In genomic region chr21:46115441-46116188, GRCh38 we compare ENCODE assay signal across 18 cellular contexts. TPM values are rescaled to one million over a fixed set of nuclear protein-coding genes. Genes with fewer than 3 reads are reported as not detected.
DNase-seq lines count a peak whose midpoint lies in the region; ATAC-seq and TF ChIP-seq lines count a peak whose summit lies in the region.
"Had no signal": no experiment of that assay in that cellular context is flagged by ENCODE, and none has a peak within 500 bp of the region (broad histone marks: within the 10 kb centered on the region; RNA-seq: fewer than 3 reads in every experiment).

No MANE protein-coding gene starts in this region.

- H3K4me3 ChIP-seq in SK-N-SH (ENCODE audit: low read depth in 2 of 2, low read length in 1 of 2) (no peak overlapping the region), right cardiac atrium (ENCODE audit: low read length) (no peak overlapping the region), rectal smooth muscle tissue (ENCODE audit: low read length) (no peak overlapping the region)
- H3K4me3 ChIP-seq: gastrocnemius medialis, pancreas had no signal

- no peaks in the 10 kb centered on the region for H3K9me2 ChIP-seq in SK-N-SH

- 82% methylated on average over 5 of the region's 17 CpGs for WGBS in SK-N-SH (ENCODE audit: low lambda C conversion rate)
- 93% methylated on average over 17 of the region's 17 CpGs for WGBS in right cardiac atrium

- H3K27me3 ChIP-seq in SK-N-SH (ENCODE audit: insufficient read depth) (no peaks in the 10 kb centered on the region), right cardiac atrium (ENCODE audit: control insufficient read depth, insufficient read depth) (no peaks in the 10 kb centered on the region), rectal smooth muscle tissue (ENCODE audit: control insufficient read depth, insufficient read depth, low read length) (no peaks in the 10 kb centered on the region)
- H3K27me3 ChIP-seq: gastrocnemius medialis, pancreas had no signal

- TF ChIP-seq RAD21 in SK-N-SH (IDR thresholded peaks at IDR 0.05; ENCODE audit: low read length): no peak

- DNase-seq in SK-N-SH (peak; percentile 21), D341Med (ENCODE audit: low spot score) (peak; percentile 20), right cardiac atrium (peak; percentile 13 to 46 (median 45)), retina (no peak), AML-193 (lab: John Stamatoyannopoulos, UW) (no peak)
- no peak for DNase-seq in stimulated activated naive CD4-positive, alpha-beta T cell treated with Interleukin-2 at 50 U/mL for 16 hours (lab: John Stamatoyannopoulos, UW)
- DNase-seq: activated CD4-positive, alpha-beta T cell treated with anti-CD3 and anti-CD28 coated beads, Interleukin-2, amount 10 ng/mL, durations not matched to agents 24 days and 14 days; Kasumi-1; NCI-H146; NCI-H446 treated with DMSO at 0.1 percent for 48 hours; SIG-M5; substantia nigra had no signal

- H3K4me2 ChIP-seq in SK-N-SH: no peak overlapping the region

- no peaks in the 10 kb centered on the region for H3F3A ChIP-seq in SK-N-SH (replicated peaks; ENCODE audit: insufficient read depth)

- POLR2A ChIA-PET in SK-N-SH (lab: Yijun Ruan, JAX): interaction anchor here (1.3 kb wide), 1 partner anchor 13 kb away, joined by 3 read pairs; no protein-coding TSS in a partner anchor

- peaks cover 25 to 51% of the 10 kb centered on the region in 2 experiments for H3K36me3 ChIP-seq in SK-N-SH (replicated peaks in 1 of 2; ENCODE audit: control insufficient read depth in 1 of 2, insufficient read depth in 2 of 2, low read length in 1 of 2)
- peaks cover 50% of the 10 kb centered on the region for H3K36me3 ChIP-seq in rectal smooth muscle tissue (ENCODE audit: control insufficient read depth, insufficient read depth, low read length)
- H3K36me3 ChIP-seq: pancreas had no signal

- H3K79me2 ChIP-seq in SK-N-SH (ENCODE audit: insufficient read depth): 0 out of 2 replicates have a peak, but pooled peaks cover 3% of the 10 kb centered on the region

- CTCF ChIA-PET in SK-N-SH (lab: Yijun Ruan, JAX): interaction anchor here (0.8 to 2.0 kb wide), 4 partner anchors 18 to 142 kb away, joined by 3 to 8 read pairs (median 5); partner anchors contain the start of gene COL6A2

- TF ChIP-seq CTCF in SK-N-SH (IDR thresholded peaks at IDR 0.05): no peak

- intact Hi-C loops in right cardiac atrium (cut with DNase I): loop anchor here in 1 of 4 donors (10.0 kb wide), 1 partner anchor 111 kb away; no protein-coding TSS in a partner anchor

- H3K27ac ChIP-seq in SK-N-SH (ENCODE audit: low read depth in 2 of 2, low read length in 1 of 2) (no peak overlapping the region), right cardiac atrium (ENCODE audit: low read length) (no peak overlapping the region), rectal smooth muscle tissue (ENCODE audit: low read depth, low read length) (peak overlapping the region; percentile 24)
- H3K27ac ChIP-seq: 22Rv1, gastrocnemius medialis, pancreas had no signal

- TF ChIP-seq EP300 in SK-N-SH (IDR thresholded peaks at IDR 0.05; ENCODE audit: borderline replicate concordance in 1 of 2, low read depth in 1 of 2, low read length in 1 of 2): no peak

- H3K9me3 ChIP-seq in SK-N-SH: no peaks in the 10 kb centered on the region
- no peaks in the 10 kb centered on the region for H3K9me3 ChIP-seq in right cardiac atrium (ENCODE audit: control insufficient read depth, low read length)
- H3K9me3 ChIP-seq: gastrocnemius medialis, pancreas had no signal

- no peaks in the 10 kb centered on the region; the same call in 1 of the 2 replicates for H4K20me1 ChIP-seq in SK-N-SH (ENCODE audit: insufficient read depth)

- peaks cover 0 to 7% of the 10 kb centered on the region in 2 experiments; a peak in 1 of 4 replicates for H3K4me1 ChIP-seq in SK-N-SH (ENCODE audit: control insufficient read depth in 1 of 2, insufficient read depth in 2 of 2, low read depth in 1 of 2, low read length in 1 of 2)
- no peaks in the 10 kb centered on the region for H3K4me1 ChIP-seq in right cardiac atrium (ENCODE audit: control insufficient read depth, insufficient read depth, low read length)
- peaks cover 5% of the 10 kb centered on the region for H3K4me1 ChIP-seq in rectal smooth muscle tissue (ENCODE audit: control insufficient read depth, insufficient read depth, low read length)
- H3K4me1 ChIP-seq: gastrocnemius medialis, pancreas had no signal

- ATAC-seq in SK-N-SH treated with all-trans-retinoic acid at 6 μM for 48 hours (no peak), right cardiac atrium (no peak)
- ATAC-seq: gastrocnemius medialis, pancreas had no signal

- no peak overlapping the region for H2AFZ ChIP-seq in SK-N-SH (ENCODE audit: low read depth)

- H3K9ac ChIP-seq in SK-N-SH (no peak overlapping the region), rectal smooth muscle tissue (ENCODE audit: low read length) (no peak overlapping the region)

TF ChIP-seq in SK-N-SH, 30 proteins besides CTCF, POLR2A, EP300 and RAD21:
- TF ChIP-seq, protein P1, sequence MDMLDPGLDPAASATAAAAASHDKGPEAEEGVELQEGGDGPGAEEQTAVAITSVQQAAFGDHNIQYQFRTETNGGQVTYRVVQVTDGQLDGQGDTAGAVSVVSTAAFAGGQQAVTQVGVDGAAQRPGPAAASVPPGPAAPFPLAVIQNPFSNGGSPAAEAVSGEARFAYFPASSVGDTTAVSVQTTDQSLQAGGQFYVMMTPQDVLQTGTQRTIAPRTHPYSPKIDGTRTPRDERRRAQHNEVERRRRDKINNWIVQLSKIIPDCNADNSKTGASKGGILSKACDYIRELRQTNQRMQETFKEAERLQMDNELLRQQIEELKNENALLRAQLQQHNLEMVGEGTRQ (IDR thresholded peaks at IDR 0.05; ENCODE audit: borderline replicate concordance, low read depth, low read length): no peak

TF ChIP-seq in SK-N-SH treated with all-trans-retinoic acid at 6 μM for 48 hours, 23 proteins besides CTCF, POLR2A, EP300 and RAD21:
- TF ChIP-seq ZC3H10 (CRISPR knock-in tag; IDR thresholded peaks at IDR 0.05) (no peak), SNAI2 (CRISPR knock-in tag; IDR thresholded peaks at IDR 0.05) (no peak), ESRRG (CRISPR knock-in tag; IDR thresholded peaks at IDR 0.05) (no peak), PPARA (CRISPR knock-in tag; IDR thresholded peaks at IDR 0.05; ENCODE audit: borderline replicate concordance) (no peak), PATZ1 (CRISPR knock-in tag; IDR thresholded peaks at IDR 0.05; ENCODE audit: borderline replicate concordance) (no peak), OSR1 (CRISPR knock-in tag; IDR thresholded peaks at IDR 0.05) (no peak)

RNA-seq across cellular contexts. Expression of gene COL6A2, which starts 17.7 kb away (rescaled TPM):
- polyA plus RNA-seq in SK-N-SH (2012; rRNA removed) (66.6 and 108 TPM in 2 replicates), right cardiac atrium (210 TPM)
- 38.5 and 67.6 TPM in 2 replicates for polyA plus RNA-seq in SK-N-SH (2012; cell fraction: cytosol; rRNA removed)
- 184 and 188 TPM in 2 replicates for polyA plus RNA-seq in SK-N-SH (2012; cell fraction: nucleus; rRNA removed)
- total RNA-seq in right cardiac atrium: 100 to 1,000 TPM; 198 to 323 (median 274) TPM

RNA-seq across cellular contexts. Expression of gene FTCD, which starts 39.8 kb away (rescaled TPM):
- polyA plus RNA-seq in SK-N-SH (2012; rRNA removed) (0.33 and 0.37 TPM in 2 replicates), right cardiac atrium (1.00 TPM)
- polyA plus RNA-seq in SK-N-SH (2012; cell fraction: cytosol; rRNA removed): 0.05 TPM in 1 of 2 replicates, not detected in the other
- polyA plus RNA-seq in SK-N-SH (2012; cell fraction: nucleus; rRNA removed): 3.3 and 3.4 TPM in 2 replicates
- 1 to 10 TPM; 1.6 to 3.5 (median 2.0) TPM for total RNA-seq in right cardiac atrium
- total RNA-seq: CD8-positive, alpha-beta memory T cell had no signal
- polyA plus RNA-seq: CD8-positive, alpha-beta memory T cell had no signal

Comparison
In these comparisons a context has a peak if more than half of its experiments do, and no peak if none do; other contexts are left out.
1. DNase-seq: peak in SK-N-SH (single experiment), D341Med (single experiment) and right cardiac atrium (3 of 3); none in retina (single experiment), stimulated activated naive CD4-positive, alpha-beta T cell treated with Interleukin-2 at 50 U/mL for 16 hours (single experiment) and AML-193 (0 of 2).